In the genomic region with DNA sequence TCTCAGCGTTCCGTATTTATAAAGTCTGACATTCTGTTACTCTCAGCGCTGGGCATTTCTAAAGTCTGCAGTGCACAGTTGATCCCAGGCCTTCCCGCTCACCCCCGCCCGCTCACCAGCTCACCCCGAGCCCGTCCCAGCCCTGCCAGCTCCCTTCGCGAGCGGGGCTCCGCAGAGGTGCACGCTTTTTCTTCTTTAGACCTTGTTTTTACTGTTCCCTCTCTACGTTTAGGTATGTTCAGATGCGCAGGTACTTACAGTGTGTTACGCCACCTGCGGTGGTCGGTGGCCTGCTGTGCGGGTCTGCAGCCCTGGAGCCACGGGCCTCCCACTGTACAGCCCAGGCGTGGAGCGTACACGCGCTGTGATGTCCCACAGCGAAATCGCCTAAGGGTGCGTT, we compare ENCODE assay signal across 40 cellular contexts. TPM values are rescaled to one million over a fixed set of nuclear protein-coding genes. Genes with fewer than 3 reads are reported as not detected.
"Had no signal": no experiment of that assay in that cellular context is flagged by ENCODE, and none has a peak within 500 bp of the region (broad histone marks: within the 10 kb centered on the region; RNA-seq: fewer than 3 reads in every experiment).

No MANE protein-coding gene starts in this region.

- H3K36me3 ChIP-seq: MG63 had no signal

- DNase-seq: Karpas-422, Kasumi-1, MG63, MM.1S, MV-4-11, NCI-H1048, NCI-H1092, NCI-H1092 treated with DMSO at 0.1 percent for 48 hours, NCI-H1105, NCI-H1105 treated with DMSO at 0.1 percent for 48 hours, NCI-H1417, NCI-H1417 treated with DMSO at 0.1 percent for 48 hours, NCI-H1436, NCI-H1436 treated with DMSO at 0.1 percent for 48 hours, NCI-H146, NCI-H1694, NCI-H1694 treated with DMSO at 0.1 percent for 48 hours, NCI-H187, NCI-H187 treated with DMSO at 0.1 percent for 48 hours, NCI-H1930, NCI-H2029, NCI-H2029 treated with DMSO at 0.1 percent for 48 hours, NCI-H2081, NCI-H2081 treated with DMSO at 0.1 percent for 48 hours, NCI-H2107, NCI-H2171, NCI-H2171 treated with DMSO at 0.1 percent for 48 hours, NCI-H2227 treated with DMSO at 0.1 percent for 48 hours, NCI-H226, NCI-H345, NCI-H446, NCI-H446 treated with DMSO at 0.1 percent for 48 hours, NCI-H510A, NCI-H510A treated with DMSO at 0.1 percent for 48 hours, NCI-H524, NCI-H524 treated with DMSO at 0.1 percent for 48 hours had no signal

- H3K4me3 ChIP-seq: MG63 had no signal

- H3K9me3 ChIP-seq: MG63 had no signal

- H3K27me3 ChIP-seq: MG63 had no signal

RNA-seq across cellular contexts. Expression of gene NKX6-2, which starts 28.8 kb away (rescaled TPM):
- total RNA-seq: LHCN-M2, M059J, MCF 10A, NCI-H460 had no signal
